8 cellular contexts compared by ENCODE assay signal in the genomic region with DNA sequence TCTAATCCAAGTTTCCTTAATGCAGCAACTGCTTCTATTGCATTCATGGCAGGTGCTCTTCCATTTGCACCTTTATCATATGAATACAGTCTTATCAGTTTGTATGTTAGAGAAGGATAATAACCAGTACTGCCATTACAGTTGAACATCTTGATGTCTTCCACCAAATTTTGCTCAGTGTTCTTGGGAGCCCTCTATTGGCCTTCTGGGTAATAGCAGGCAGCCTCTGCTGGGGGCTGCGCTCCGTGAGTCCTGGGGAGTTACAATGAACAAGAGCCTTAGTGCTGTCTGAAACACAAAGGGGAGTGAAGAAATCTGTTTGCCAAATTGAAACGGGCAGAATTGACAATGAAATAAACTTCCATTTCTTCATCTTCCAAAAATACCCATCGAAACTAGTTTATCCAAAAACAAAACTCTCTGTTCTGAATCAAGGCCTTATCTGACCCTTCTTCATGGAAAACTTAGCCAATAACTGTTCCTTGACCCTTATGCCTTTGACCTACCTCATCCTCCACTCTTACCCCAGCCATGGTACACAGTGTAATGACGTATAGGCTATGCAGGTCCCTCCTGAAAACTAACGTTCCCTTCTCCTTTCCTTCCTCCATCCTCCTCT.
DNase-seq lines count a peak whose midpoint lies in the region; ATAC-seq and TF ChIP-seq lines count a peak whose summit lies in the region.

No MANE protein-coding gene starts in this region.

- H3K4me3 Mint-ChIP-seq in natural killer cell (no peak overlapping the region), glutamatergic neuron (ENCODE audit: unreplicated experiment) (no peak overlapping the region)
- no peak overlapping the region for H3K4me3 Mint-ChIP-seq in natural killer cell treated with Interleukin-12 subunit alpha and Interleukin-12 subunit beta and Interleukin-15 and Interleukin-18, amount 100 ng/mL, for 72 hours
- no peak overlapping the region for H3K4me3 Mint-ChIP-seq in activated CD4-positive, alpha-beta memory T cell treated with anti-CD3 and anti-CD28 coated beads, Interleukin-2, amount 10 ng/mL, durations not matched to agents 7 days and 5 days

- POLR2A ChIA-PET in activated CD4-positive, alpha-beta memory T cell treated with anti-CD3 and anti-CD28 coated beads, Interleukin-2, amount 10 ng/mL, durations not matched to agents 7 days and 5 days (lab: Charles Lee): no interaction called here

- CTCF ChIA-PET in activated CD4-positive, alpha-beta memory T cell treated with anti-CD3 and anti-CD28 coated beads, Interleukin-2, amount 10 ng/mL, durations not matched to agents 7 days and 5 days (lab: Charles Lee): interaction anchor here (0.6 to 0.7 kb wide), 2 partner anchors 94 to 258 kb away, joined by 4 read pairs; no protein-coding TSS in a partner anchor

- H3K27ac Mint-ChIP-seq in natural killer cell (no peak overlapping the region), glutamatergic neuron (ENCODE audit: unreplicated experiment) (no peak overlapping the region)
- H3K27ac Mint-ChIP-seq in natural killer cell treated with Interleukin-12 subunit alpha and Interleukin-12 subunit beta and Interleukin-15 and Interleukin-18, amount 100 ng/mL, for 72 hours: no peak overlapping the region
- no peak overlapping the region for H3K27ac Mint-ChIP-seq in activated CD4-positive, alpha-beta memory T cell treated with anti-CD3 and anti-CD28 coated beads, Interleukin-2, amount 10 ng/mL, durations not matched to agents 7 days and 5 days

- ATAC-seq in natural killer cell (peak in 2 of 3 donors; percentile 31 to 78), sciatic nerve (peak; percentile 65), HG03378 (IDR thresholded peaks at IDR 0.05; ENCODE audit: unreplicated experiment) (no peak)
- no peak for ATAC-seq in natural killer cell treated with Interleukin-12 subunit alpha and Interleukin-12 subunit beta and Interleukin-15 and Interleukin-18, amount 100 ng/mL, for 72 hours

- no peaks in the 10 kb centered on the region for H3K4me1 Mint-ChIP-seq in natural killer cell
- no peaks in the 10 kb centered on the region for H3K4me1 Mint-ChIP-seq in natural killer cell treated with Interleukin-12 subunit alpha and Interleukin-12 subunit beta and Interleukin-15 and Interleukin-18, amount 100 ng/mL, for 72 hours (ENCODE audit: low read depth in 2 of 2)
- no peaks in the 10 kb centered on the region for H3K4me1 Mint-ChIP-seq in activated CD4-positive, alpha-beta memory T cell treated with anti-CD3 and anti-CD28 coated beads, Interleukin-2, amount 10 ng/mL, durations not matched to agents 7 days and 5 days
- H3K4me1 Mint-ChIP-seq in glutamatergic neuron (ENCODE audit: low read depth, unreplicated experiment): peaks cover 12% of the 10 kb centered on the region

- H3K9me3 Mint-ChIP-seq in natural killer cell (peaks cover 3 to 5% of the 10 kb centered on the region in 2 donors), glutamatergic neuron (ENCODE audit: unreplicated experiment) (peaks cover 4% of the 10 kb centered on the region)
- peaks cover 3% of the 10 kb centered on the region for H3K9me3 Mint-ChIP-seq in natural killer cell treated with Interleukin-12 subunit alpha and Interleukin-12 subunit beta and Interleukin-15 and Interleukin-18, amount 100 ng/mL, for 72 hours
- no peaks in the 10 kb centered on the region for H3K9me3 Mint-ChIP-seq in activated CD4-positive, alpha-beta memory T cell treated with anti-CD3 and anti-CD28 coated beads, Interleukin-2, amount 10 ng/mL, durations not matched to agents 7 days and 5 days

- intact Hi-C loops in natural killer cell (cut with micrococcal nuclease) (loop anchor here (5.0 kb wide), 2 partner anchors 544 to 1019 kb away; no protein-coding TSS in a partner anchor), sciatic nerve (cut with DNase I) (no loop called here)

- peak; percentile 71 for TF ChIP-seq CTCF in natural killer cell (IDR thresholded peaks at IDR 0.05)
- peak; percentile 90 for TF ChIP-seq CTCF in glutamatergic neuron (IDR thresholded peaks at IDR 0.05; ENCODE audit: partially characterized antibody, unreplicated experiment)

- DNase-seq in natural killer cell (no peak), MV-4-11 (lab: John Stamatoyannopoulos, UW) (peak; percentile 2), glutamatergic neuron (peak; percentile 42), sciatic nerve (ENCODE audit: low spot score) (no peak), GOT3 (lab: John Stamatoyannopoulos, UW) (no peak)
- no peak for DNase-seq in natural killer cell treated with Interleukin-12 subunit alpha and Interleukin-12 subunit beta and Interleukin-15 and Interleukin-18, amount 100 ng/mL, for 72 hours (ENCODE audit: low spot score)
- peak; percentile 23 for DNase-seq in activated CD4-positive, alpha-beta memory T cell treated with anti-CD3 and anti-CD28 coated beads, Interleukin-2, amount 10 ng/mL, durations not matched to agents 7 days and 5 days

- no peaks in the 10 kb centered on the region for H3K36me3 Mint-ChIP-seq in natural killer cell
- H3K36me3 Mint-ChIP-seq in natural killer cell treated with Interleukin-12 subunit alpha and Interleukin-12 subunit beta and Interleukin-15 and Interleukin-18, amount 100 ng/mL, for 72 hours: peaks cover 5% of the 10 kb centered on the region
- H3K36me3 Mint-ChIP-seq in activated CD4-positive, alpha-beta memory T cell treated with anti-CD3 and anti-CD28 coated beads, Interleukin-2, amount 10 ng/mL, durations not matched to agents 7 days and 5 days (ENCODE audit: low read depth): no peaks in the 10 kb centered on the region
- H3K36me3 Mint-ChIP-seq in glutamatergic neuron (ENCODE audit: unreplicated experiment): peaks cover 13% of the 10 kb centered on the region

- peaks cover 14 to 49% of the 10 kb centered on the region in 2 donors for H3K27me3 Mint-ChIP-seq in natural killer cell (ENCODE audit: low read depth in 2 of 2)
- H3K27me3 Mint-ChIP-seq in natural killer cell treated with Interleukin-12 subunit alpha and Interleukin-12 subunit beta and Interleukin-15 and Interleukin-18, amount 100 ng/mL, for 72 hours: peaks cover 19 to 50% of the 10 kb centered on the region in 2 donors
- H3K27me3 Mint-ChIP-seq in activated CD4-positive, alpha-beta memory T cell treated with anti-CD3 and anti-CD28 coated beads, Interleukin-2, amount 10 ng/mL, durations not matched to agents 7 days and 5 days: peaks cover 8% of the 10 kb centered on the region
- H3K27me3 Mint-ChIP-seq in glutamatergic neuron (ENCODE audit: unreplicated experiment): no peaks in the 10 kb centered on the region

Comparison
In these comparisons a context has a peak if more than half of its experiments do, and no peak if none do; other contexts are left out.
1. ATAC-seq: peak in natural killer cell (2 of 3) and sciatic nerve (single experiment); none in natural killer cell treated with Interleukin-12 subunit alpha and Interleukin-12 subunit beta and Interleukin-15 and Interleukin-18, amount 100 ng/mL, for 72 hours (0 of 2) and HG03378 (single experiment).
2. DNase-seq: peak in MV-4-11 (single experiment), activated CD4-positive, alpha-beta memory T cell treated with anti-CD3 and anti-CD28 coated beads, Interleukin-2, amount 10 ng/mL, durations not matched to agents 7 days and 5 days (single experiment) and glutamatergic neuron (single experiment); none in natural killer cell (single experiment), natural killer cell treated with Interleukin-12 subunit alpha and Interleukin-12 subunit beta and Interleukin-15 and Interleukin-18, amount 100 ng/mL, for 72 hours (single experiment), sciatic nerve (single experiment) and GOT3 (single experiment).